In the genomic region with DNA sequence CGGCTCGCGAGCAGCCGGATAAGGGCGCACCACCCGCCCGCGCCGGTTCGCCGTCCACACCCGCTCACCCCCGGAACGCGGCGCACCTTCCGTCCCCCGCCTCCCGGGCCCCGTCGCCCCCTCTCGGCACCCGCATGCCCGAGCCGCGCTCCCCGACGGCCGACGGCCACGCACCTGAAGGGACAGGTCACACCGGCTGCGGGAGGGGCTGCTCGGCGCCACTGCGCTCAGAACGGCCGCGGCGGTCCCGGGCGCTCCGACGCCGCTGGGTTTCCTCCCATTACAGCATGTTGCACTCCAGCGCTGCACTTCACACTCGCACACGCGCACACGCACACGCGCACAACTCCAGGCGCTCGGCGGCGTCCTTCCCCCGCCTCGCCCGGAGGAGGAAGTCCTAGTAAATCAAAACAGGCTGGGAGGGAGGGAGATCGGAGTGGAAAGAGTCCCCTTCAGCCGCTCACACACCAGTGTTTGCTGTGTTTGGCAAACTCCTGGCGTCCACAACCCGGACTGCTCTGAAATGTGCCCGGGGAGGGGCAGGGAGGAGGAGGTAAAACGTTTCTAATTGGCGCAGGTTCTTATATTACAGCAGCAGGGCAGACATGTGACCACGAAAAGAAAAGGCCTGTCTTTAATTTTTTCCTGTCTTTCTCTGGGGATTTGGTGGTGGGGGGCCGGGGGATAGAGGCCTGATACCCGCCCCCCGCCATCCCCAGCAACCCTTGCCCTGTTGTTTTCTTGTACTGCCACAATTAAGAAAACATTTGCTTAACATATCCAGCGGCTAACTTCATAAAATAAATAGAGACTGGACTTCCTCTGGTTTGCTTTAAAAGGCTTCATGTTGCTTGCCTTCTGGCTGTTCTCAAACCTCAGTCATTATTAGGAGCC, we compare ENCODE assay signal across 8 cellular contexts.
DNase-seq lines count a peak whose midpoint lies in the region; ATAC-seq and TF ChIP-seq lines count a peak whose summit lies in the region.

No MANE protein-coding gene starts in this region.

- H3K36me3 Mint-ChIP-seq in WTC11, result no peaks in the 10 kb centered on the region

- peak overlapping the region; percentile 82 for H3K4me3 ChIP-seq in DOHH2 (ENCODE audit: low read length)
- peak overlapping the region; percentile 56 for H3K4me3 ChIP-seq in HAP-1
- H3K4me3 ChIP-seq in smooth muscle cell, result peak overlapping the region; percentile 85

- H2AFZ ChIP-seq in smooth muscle cell (ENCODE audit: low read depth), result peak overlapping the region; percentile 85

- peak overlapping the region; percentile 86 for H3K4me2 ChIP-seq in DOHH2 (ENCODE audit: low read length)
- H3K4me2 ChIP-seq in smooth muscle cell, result peak overlapping the region; percentile 90

- H3K36me3 ChIP-seq in DOHH2 (ENCODE audit: control insufficient read depth, low read length), result peaks cover 13% of the 10 kb centered on the region
- H3K36me3 ChIP-seq in HAP-1 (replicated peaks), result no peaks in the 10 kb centered on the region
- H3K36me3 ChIP-seq in smooth muscle cell (ENCODE audit: low read depth), result no peaks in the 10 kb centered on the region

- H4K20me1 ChIP-seq in DOHH2 (ENCODE audit: control insufficient read depth, insufficient read depth, low read depth, low read length) (0 out of 2 replicates have a peak, but pooled peaks cover 3% of the 10 kb centered on the region), smooth muscle cell (ENCODE audit: low read depth) (peaks cover 15% of the 10 kb centered on the region)

- DNase-seq in HAP-1 (ENCODE audit: low spot score in 2 of 2), result peak; percentile 57 to 73
- DNase-seq in NCI-H2107 treated with DMSO at 0.1 percent for 48 hours (lab: John Stamatoyannopoulos, UW; ENCODE audit: unreplicated experiment), result peak; percentile 45
- DNase-seq in WTC11 (ENCODE audit: low spot score), result peak; percentile 65
- DNase-seq in cerebellar cortex (ENCODE audit: low spot score), result peak; percentile 85
- DNase-seq in islet precursor cell, result peak; percentile 84
- no peak for DNase-seq in smooth muscle cell (lab: John Stamatoyannopoulos, UW; ENCODE audit: unreplicated experiment)

- TF ChIP-seq CTCF in DOHH2 (IDR thresholded peaks at IDR 0.05; ENCODE audit: low read depth, low read length, poor library complexity, severe bottlenecking) (no peak), WTC11 (IDR thresholded peaks at IDR 0.05) (no peak), smooth muscle cell (IDR thresholded peaks at IDR 0.05; ENCODE audit: borderline replicate concordance, insufficient read depth, poor library complexity, severe bottlenecking) (no peak)

- peaks cover 45% of the 10 kb centered on the region for H3K4me1 Mint-ChIP-seq in WTC11

- POLR2A ChIA-PET in WTC11 (lab: Charles Lee), result interaction anchor here (0.6 kb wide), 1 partner anchor 15 kb away, joined by 3 read pairs; no protein-coding TSS in a partner anchor

- H3K27me3 Mint-ChIP-seq in WTC11 (ENCODE audit: low read depth), result peaks cover 24% of the 10 kb centered on the region

- H3K79me2 ChIP-seq in DOHH2 (ENCODE audit: control insufficient read depth, low read length) (peaks cover 56% of the 10 kb centered on the region), smooth muscle cell (ENCODE audit: low read depth) (peaks cover 21% of the 10 kb centered on the region)

- H3K4me1 ChIP-seq in DOHH2 (ENCODE audit: control insufficient read depth, low read length) (peaks cover 44% of the 10 kb centered on the region), HAP-1 (peaks cover 17% of the 10 kb centered on the region), smooth muscle cell (ENCODE audit: low read depth) (peaks cover 24% of the 10 kb centered on the region)

- CTCF ChIA-PET in WTC11 (lab: Charles Lee), result no interaction called here

- H3K27ac ChIP-seq in DOHH2 (ENCODE audit: low read depth, low read length) (peak overlapping the region; percentile 86), smooth muscle cell (ENCODE audit: low read depth) (peak overlapping the region; percentile 19)

- no peaks in the 10 kb centered on the region for H3K9me2 ChIP-seq in DOHH2 (replicated peaks; ENCODE audit: control insufficient read depth, low read length)

- H3K9ac ChIP-seq in smooth muscle cell (ENCODE audit: low read depth), result peak overlapping the region; percentile 3

- no peaks in the 10 kb centered on the region for H3K9me3 Mint-ChIP-seq in WTC11

- ATAC-seq in WTC11, result peak; percentile 29
- no peak for ATAC-seq in GM18520 (IDR thresholded peaks at IDR 0.05; ENCODE audit: unreplicated experiment)

- in situ Hi-C loops in HAP-1 (cut with MboI; ENCODE audit: low sequenced_read_pairs), result no loop called here

- H3K27me3 ChIP-seq in DOHH2 (ENCODE audit: control insufficient read depth, low read length), result 0 out of 2 replicates have a peak, but pooled peaks cover under 1% of the 10 kb centered on the region
- peaks cover 8% of the 10 kb centered on the region for H3K27me3 ChIP-seq in HAP-1 (ENCODE audit: low read depth)
- peaks cover 5% of the 10 kb centered on the region for H3K27me3 ChIP-seq in smooth muscle cell (ENCODE audit: low read depth)

- H3K27ac Mint-ChIP-seq in WTC11, result peak overlapping the region; percentile 24; the same call in 1 of the 2 replicates

- H3K9me3 ChIP-seq in DOHH2 (ENCODE audit: control insufficient read depth, insufficient read depth, low read length) (no peaks in the 10 kb centered on the region), HAP-1 (no peaks in the 10 kb centered on the region), smooth muscle cell (replicated peaks; ENCODE audit: low read depth) (no peaks in the 10 kb centered on the region)

- WGBS in smooth muscle cell (ENCODE audit: low lambda C conversion rate), result 3% methylated on average over 51 of the region's 71 CpGs

- peak overlapping the region; percentile 84 for H3K4me3 Mint-ChIP-seq in WTC11

- H3F3A ChIP-seq in DOHH2 (ENCODE audit: control insufficient read depth, insufficient read depth) (peaks cover 12% of the 10 kb centered on the region), smooth muscle cell (ENCODE audit: low read depth) (peaks cover 14% of the 10 kb centered on the region)

TF ChIP-seq in WTC11, 78 proteins besides CTCF, POLR2A, EP300 and RAD21 (continues in another document):
- TF ChIP-seq, protein P1, sequence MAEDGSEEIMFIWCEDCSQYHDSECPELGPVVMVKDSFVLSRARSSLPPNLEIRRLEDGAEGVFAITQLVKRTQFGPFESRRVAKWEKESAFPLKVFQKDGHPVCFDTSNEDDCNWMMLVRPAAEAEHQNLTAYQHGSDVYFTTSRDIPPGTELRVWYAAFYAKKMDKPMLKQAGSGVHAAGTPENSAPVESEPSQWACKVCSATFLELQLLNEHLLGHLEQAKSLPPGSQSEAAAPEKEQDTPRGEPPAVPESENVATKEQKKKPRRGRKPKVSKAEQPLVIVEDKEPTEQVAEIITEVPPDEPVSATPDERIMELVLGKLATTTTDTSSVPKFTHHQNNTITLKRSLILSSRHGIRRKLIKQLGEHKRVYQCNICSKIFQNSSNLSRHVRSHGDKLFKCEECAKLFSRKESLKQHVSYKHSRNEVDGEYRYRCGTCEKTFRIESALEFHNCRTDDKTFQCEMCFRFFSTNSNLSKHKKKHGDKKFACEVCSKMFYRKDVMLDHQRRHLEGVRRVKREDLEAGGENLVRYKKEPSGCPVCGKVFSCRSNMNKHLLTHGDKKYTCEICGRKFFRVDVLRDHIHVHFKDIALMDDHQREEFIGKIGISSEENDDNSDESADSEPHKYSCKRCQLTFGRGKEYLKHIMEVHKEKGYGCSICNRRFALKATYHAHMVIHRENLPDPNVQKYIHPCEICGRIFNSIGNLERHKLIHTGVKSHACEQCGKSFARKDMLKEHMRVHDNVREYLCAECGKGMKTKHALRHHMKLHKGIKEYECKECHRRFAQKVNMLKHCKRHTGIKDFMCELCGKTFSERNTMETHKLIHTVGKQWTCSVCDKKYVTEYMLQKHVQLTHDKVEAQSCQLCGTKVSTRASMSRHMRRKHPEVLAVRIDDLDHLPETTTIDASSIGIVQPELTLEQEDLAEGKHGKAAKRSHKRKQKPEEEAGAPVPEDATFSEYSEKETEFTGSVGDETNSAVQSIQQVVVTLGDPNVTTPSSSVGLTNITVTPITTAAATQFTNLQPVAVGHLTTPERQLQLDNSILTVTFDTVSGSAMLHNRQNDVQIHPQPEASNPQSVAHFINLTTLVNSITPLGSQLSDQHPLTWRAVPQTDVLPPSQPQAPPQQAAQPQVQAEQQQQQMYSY (CRISPR knock-in tag; IDR thresholded peaks at IDR 0.05), result no peak
- TF ChIP-seq ZNF232 (CRISPR knock-in tag; IDR thresholded peaks at IDR 0.05) (no peak), OVOL2 (CRISPR knock-in tag; IDR thresholded peaks at IDR 0.05; ENCODE audit: borderline replicate concordance) (no peak), ZNF423 (CRISPR knock-in tag; IDR thresholded peaks at IDR 0.05) (no peak)
- TF ChIP-seq, protein P2, sequence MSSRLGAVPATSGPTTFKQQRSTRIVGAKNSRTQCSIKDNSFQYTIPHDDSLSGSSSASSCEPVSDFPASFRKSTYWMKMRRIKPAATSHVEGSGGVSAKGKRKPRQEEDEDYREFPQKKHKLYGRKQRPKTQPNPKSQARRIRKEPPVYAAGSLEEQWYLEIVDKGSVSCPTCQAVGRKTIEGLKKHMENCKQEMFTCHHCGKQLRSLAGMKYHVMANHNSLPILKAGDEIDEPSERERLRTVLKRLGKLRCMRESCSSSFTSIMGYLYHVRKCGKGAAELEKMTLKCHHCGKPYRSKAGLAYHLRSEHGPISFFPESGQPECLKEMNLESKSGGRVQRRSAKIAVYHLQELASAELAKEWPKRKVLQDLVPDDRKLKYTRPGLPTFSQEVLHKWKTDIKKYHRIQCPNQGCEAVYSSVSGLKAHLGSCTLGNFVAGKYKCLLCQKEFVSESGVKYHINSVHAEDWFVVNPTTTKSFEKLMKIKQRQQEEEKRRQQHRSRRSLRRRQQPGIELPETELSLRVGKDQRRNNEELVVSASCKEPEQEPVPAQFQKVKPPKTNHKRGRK (CRISPR knock-in tag; IDR thresholded peaks at IDR 0.05; ENCODE audit: borderline replicate concordance), result no peak
- TF ChIP-seq, protein P3, sequence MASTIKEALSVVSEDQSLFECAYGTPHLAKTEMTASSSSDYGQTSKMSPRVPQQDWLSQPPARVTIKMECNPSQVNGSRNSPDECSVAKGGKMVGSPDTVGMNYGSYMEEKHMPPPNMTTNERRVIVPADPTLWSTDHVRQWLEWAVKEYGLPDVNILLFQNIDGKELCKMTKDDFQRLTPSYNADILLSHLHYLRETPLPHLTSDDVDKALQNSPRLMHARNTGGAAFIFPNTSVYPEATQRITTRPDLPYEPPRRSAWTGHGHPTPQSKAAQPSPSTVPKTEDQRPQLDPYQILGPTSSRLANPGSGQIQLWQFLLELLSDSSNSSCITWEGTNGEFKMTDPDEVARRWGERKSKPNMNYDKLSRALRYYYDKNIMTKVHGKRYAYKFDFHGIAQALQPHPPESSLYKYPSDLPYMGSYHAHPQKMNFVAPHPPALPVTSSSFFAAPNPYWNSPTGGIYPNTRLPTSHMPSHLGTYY (CRISPR knock-in tag; IDR thresholded peaks at IDR 0.05), result no peak
- TF ChIP-seq, protein P4, sequence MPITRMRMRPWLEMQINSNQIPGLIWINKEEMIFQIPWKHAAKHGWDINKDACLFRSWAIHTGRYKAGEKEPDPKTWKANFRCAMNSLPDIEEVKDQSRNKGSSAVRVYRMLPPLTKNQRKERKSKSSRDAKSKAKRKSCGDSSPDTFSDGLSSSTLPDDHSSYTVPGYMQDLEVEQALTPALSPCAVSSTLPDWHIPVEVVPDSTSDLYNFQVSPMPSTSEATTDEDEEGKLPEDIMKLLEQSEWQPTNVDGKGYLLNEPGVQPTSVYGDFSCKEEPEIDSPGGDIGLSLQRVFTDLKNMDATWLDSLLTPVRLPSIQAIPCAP (CRISPR knock-in tag; IDR thresholded peaks at IDR 0.05), result no peak
